Comparison of ENCODE assay signal across 2 cellular contexts in genomic region chr19:54121259-54121658, GRCh38.
TF ChIP-seq lines count a peak whose summit lies in the region.

No MANE protein-coding gene starts in this region.

TF ChIP-seq in Ishikawa, 13 proteins besides CTCF, POLR2A, EP300 and RAD21:
- no peak for TF ChIP-seq USF1 (IDR thresholded peaks at IDR 0.05)
- 0 out of 2 replicates have a peak, but pooled peaks have one; percentile 13 for TF ChIP-seq REST (IDR thresholded peaks at IDR 0.05; ENCODE audit: low read depth)
- no peak for TF ChIP-seq TAF1 (IDR thresholded peaks at IDR 0.05; ENCODE audit: low read depth)

TF ChIP-seq in H1, 55 proteins besides CTCF, POLR2A, EP300 and RAD21:
- TF ChIP-seq POLR2AphosphoS5 (IDR thresholded peaks at IDR 0.05; ENCODE audit: low read depth, low read length) (no peak), MAFK (IDR thresholded peaks at IDR 0.05; ENCODE audit: low read depth, low read length) (peak; percentile 78)
